In genomic region chr10:68989317-68989990, GRCh38 we compare ENCODE assay signal across 8 cellular contexts. TPM values are rescaled to one million over a fixed set of nuclear protein-coding genes. Genes with fewer than 3 reads are reported as not detected.
DNase-seq lines count a peak whose midpoint lies in the region; ATAC-seq and TF ChIP-seq lines count a peak whose summit lies in the region.

No MANE protein-coding gene starts in this region.

- POLR2A ChIA-PET in AG04449 (lab: Yijun Ruan, JAX), result no interaction called here

- CTCF ChIA-PET in AG04449 (lab: Yijun Ruan, JAX), result interaction anchor here (0.8 to 2.1 kb wide), 8 partner anchors 11 to 111 kb away, joined by 3 to 20 read pairs (median 4); no protein-coding TSS in a partner anchor

- peaks cover 5% of the 10 kb centered on the region for H3K27me3 Mint-ChIP-seq in HFFc6 (ENCODE audit: insufficient read depth)

- H3K27me3 ChIP-seq in kidney epithelial cell (ENCODE audit: control insufficient read depth, insufficient read depth, low read length), result no peaks in the 10 kb centered on the region
- H3K27me3 ChIP-seq in thymus (ENCODE audit: control insufficient read depth, insufficient read depth), result no peaks in the 10 kb centered on the region

- H3K4me1 Mint-ChIP-seq in HFFc6 (ENCODE audit: low read depth), result peaks cover 59% of the 10 kb centered on the region

- H3K9me3 ChIP-seq in thymus (ENCODE audit: control insufficient read depth), result no peaks in the 10 kb centered on the region

- H3K27ac Mint-ChIP-seq in HFFc6, result peak overlapping the region; percentile 95

- no peak for TF ChIP-seq CTCF in AG04449 (IDR thresholded peaks at IDR 0.05; ENCODE audit: insufficient read depth, low read length, missing control alignments)
- TF ChIP-seq CTCF in HFFc6 (IDR thresholded peaks at IDR 0.05), result no peak
- no peak for TF ChIP-seq CTCF in astrocyte of the cerebellum (IDR thresholded peaks at IDR 0.05; ENCODE audit: low read depth, low read length, missing control alignments)
- TF ChIP-seq CTCF in kidney epithelial cell (IDR thresholded peaks at IDR 0.05; ENCODE audit: insufficient read depth, low read length, poor library complexity, severe bottlenecking), result no peak

- ATAC-seq in GM19023 (IDR thresholded peaks at IDR 0.05; ENCODE audit: unreplicated experiment), result no peak
- no peak for ATAC-seq in HG03457 (IDR thresholded peaks at IDR 0.05; ENCODE audit: unreplicated experiment)

- no peaks in the 10 kb centered on the region for H3K9me3 Mint-ChIP-seq in HFFc6

- H3K36me3 ChIP-seq in kidney epithelial cell (ENCODE audit: control insufficient read depth, insufficient read depth, low read length) (no peaks in the 10 kb centered on the region), thymus (ENCODE audit: control insufficient read depth, insufficient read depth) (no peaks in the 10 kb centered on the region)

- peak overlapping the region; percentile 64 for H3K27ac ChIP-seq in thymus (ENCODE audit: low read depth)

- H3K4me3 ChIP-seq in AG04449 (ENCODE audit: low read depth, low read length) (peak overlapping the region; percentile 90), astrocyte of the cerebellum (ENCODE audit: low read depth, low read length) (peak overlapping the region; percentile 81), kidney epithelial cell (ENCODE audit: low read depth, low read length) (peak overlapping the region; percentile 74), thymus (ENCODE audit: low read length) (peak overlapping the region; percentile 76)

- in situ Hi-C loops in astrocyte of the cerebellum (cut with HindIII; ENCODE audit: low sequenced_read_pairs), result no loop called here

- peaks cover 4% of the 10 kb centered on the region for H3K4me1 ChIP-seq in thymus (ENCODE audit: control insufficient read depth, insufficient read depth, low read length)

- 29% methylated on average over 22 of the region's 22 CpGs for WGBS in thymus

- peak overlapping the region; percentile 99 for H3K4me3 Mint-ChIP-seq in HFFc6

- DNase-seq in AG04449 (ENCODE audit: low read depth, low spot score) (no peak), HFFc6 (no peak), astrocyte of the cerebellum (ENCODE audit: low read depth) (no peak), kidney epithelial cell (ENCODE audit: low read depth) (no peak), NCI-H510A treated with DMSO at 0.1 percent for 48 hours (lab: John Stamatoyannopoulos, UW) (no peak)

- peaks cover 23% of the 10 kb centered on the region for H3K36me3 Mint-ChIP-seq in HFFc6 (ENCODE audit: low read depth)

RNA-seq across cellular contexts. Expression of gene KIFBP, which starts 0.9 kb away (rescaled TPM):
- 10 to 100 TPM; 43.6 to 56.2 (median 51.9) TPM for total RNA-seq in HFFc6 (2021; fragmentation: NEBNext Ultra II Directional; extraction: Animal tissue kit (Norgen Biotek cat#: 25700))
- 34.1 and 36.9 TPM in 2 replicates for total RNA-seq in kidney epithelial cell
- polyA plus RNA-seq in thymus, result 25.6 TPM

RNA-seq across cellular contexts. Expression of gene DDX21, which starts 33.5 kb away (rescaled TPM):
- 100 to 1,000 TPM in 1 of 6 experiments, 10 to 100 TPM in 5; 81.7 to 103 (median 90.7) TPM for total RNA-seq in HFFc6 (2021; fragmentation: NEBNext Ultra II Directional; extraction: Animal tissue kit (Norgen Biotek cat#: 25700))
- total RNA-seq in kidney epithelial cell, result 104 and 112 TPM in 2 replicates
- 28.8 TPM for polyA plus RNA-seq in thymus
